Comparison of ENCODE assay signal across 15 cellular contexts in genomic region chr4:185311113-185311888, GRCh38.
DNase-seq lines count a peak whose midpoint lies in the region; ATAC-seq, FAIRE-seq and TF ChIP-seq lines count a peak whose summit lies in the region.
"Had no signal": no experiment of that assay in that cellular context is flagged by ENCODE, and none has a peak within 500 bp of the region (broad histone marks: within the 10 kb centered on the region; RNA-seq: fewer than 3 reads in every experiment).

No MANE protein-coding gene starts in this region.

- peak overlapping the region; percentile 61 for H3K27ac ChIP-seq in OCI-LY3 (ENCODE audit: low read length)
- H3K27ac ChIP-seq: parathyroid adenoma, testis had no signal

- no peak for TF ChIP-seq POLR2A in GM12891 (IDR thresholded peaks at IDR 0.05; ENCODE audit: low read depth, low read length)

- FAIRE-seq in GM12891 (lab: Jason Lieb, UNC) = peak; percentile 92

- no peaks in the 10 kb centered on the region for H3K9me3 ChIP-seq in OCI-LY3 (ENCODE audit: insufficient read depth, low read length)
- H3K9me3 ChIP-seq: mucosa of descending colon, testis had no signal

- no peak for TF ChIP-seq CTCF in OCI-LY3 (IDR thresholded peaks at IDR 0.05; ENCODE audit: low read depth, low read length)

- H4K20me1 ChIP-seq in OCI-LY3 (ENCODE audit: insufficient read depth, low read length) = no peaks in the 10 kb centered on the region

- H3K27me3 ChIP-seq in OCI-LY3 (ENCODE audit: low read depth, low read length) = no peaks in the 10 kb centered on the region
- H3K27me3 ChIP-seq: testis had no signal

- H3K79me2 ChIP-seq in OCI-LY3 (ENCODE audit: low read length) = no peaks in the 10 kb centered on the region
- H3K79me2 ChIP-seq: parathyroid adenoma had no signal

- DNase-seq in GM12891 (ENCODE audit: insufficient read length, low spot score) = peak; percentile 14
- no peak for DNase-seq in stimulated activated CD4-positive, alpha-beta T cell treated with anti-CD3 and anti-CD28 coated beads, Interleukin-12 subunit alpha, Interleukin-12 subunit beta, amount 100 ng/mL, for 4 hours
- DNase-seq in activated CD8-positive, alpha-beta memory T cell treated with anti-CD3 and anti-CD28 coated beads, Interleukin-2, amount 50 U/mL, for 4 hours = no peak
- no peak for DNase-seq in KG1 (lab: John Stamatoyannopoulos, UW)
- no peak for DNase-seq in DMS53 (lab: John Stamatoyannopoulos, UW)
- DNase-seq: activated CD4-positive, alpha-beta T cell treated with anti-CD3 and anti-CD28 coated beads for 1 hour; activated T-cell treated with anti-CD3 and anti-CD28 coated beads, Interleukin-2, amount 50 U/mL, for 48 hours; mucosa of descending colon; NCI-H1694; NCI-H526; testis had no signal

- peaks cover 2% of the 10 kb centered on the region for H3K36me3 ChIP-seq in OCI-LY3 (replicated peaks; ENCODE audit: low read depth, low read length)

- H3K4me2 ChIP-seq in OCI-LY3 (ENCODE audit: low read length) = peak overlapping the region; percentile 46

- peaks cover 26% of the 10 kb centered on the region for H3K4me1 ChIP-seq in OCI-LY3 (ENCODE audit: low read length)
- H3K4me1 ChIP-seq: parathyroid adenoma, testis had no signal

- no peak overlapping the region for H2AFZ ChIP-seq in OCI-LY3 (ENCODE audit: low read depth, low read length)
- H2AFZ ChIP-seq: parathyroid adenoma had no signal

- no peak overlapping the region for H3K4me3 ChIP-seq in OCI-LY3 (ENCODE audit: low read length)
- H3K4me3 ChIP-seq: mucosa of descending colon, testis had no signal

- H3K9ac ChIP-seq in OCI-LY3 (ENCODE audit: low read length) = peak overlapping the region; percentile 43; the same call in 1 of the 2 replicates
- H3K9ac ChIP-seq: parathyroid adenoma had no signal

- peak; percentile 30 for ATAC-seq in GM21367 (IDR thresholded peaks at IDR 0.05; ENCODE audit: unreplicated experiment)
- ATAC-seq in HG02885 (IDR thresholded peaks at IDR 0.05; ENCODE audit: poor library complexity, unreplicated experiment) = peak; percentile 23
- ATAC-seq: mucosa of descending colon had no signal

TF ChIP-seq in GM12891, 5 proteins besides CTCF, POLR2A, EP300 and RAD21:
- TF ChIP-seq PAX5 (IDR thresholded peaks at IDR 0.05; ENCODE audit: insufficient read depth, low read length, severe bottlenecking) (no peak), SPI1 (IDR thresholded peaks at IDR 0.05; ENCODE audit: low read depth, low read length) (0 out of 2 replicates have a peak, but pooled peaks have one; percentile 0), POLR2AphosphoS5 (IDR thresholded peaks at IDR 0.05; ENCODE audit: low read depth, low read length) (no peak), TAF1 (IDR thresholded peaks at IDR 0.05; ENCODE audit: low read depth, low read length) (no peak), POU2F2 (IDR thresholded peaks at IDR 0.05; ENCODE audit: low read depth, low read length) (no peak)
